Comparison of ENCODE assay signal across 26 cellular contexts in genomic region chr15:30041868-30042267, GRCh38. TPM values are rescaled to one million over a fixed set of nuclear protein-coding genes. Genes with fewer than 3 reads are reported as not detected.
DNase-seq lines count a peak whose midpoint lies in the region; ATAC-seq and TF ChIP-seq lines count a peak whose summit lies in the region.
"Had no signal": no experiment of that assay in that cellular context is flagged by ENCODE, and none has a peak within 500 bp of the region (broad histone marks: within the 10 kb centered on the region; RNA-seq: fewer than 3 reads in every experiment).

No MANE protein-coding gene starts in this region.

- WGBS in esophagus muscularis mucosa, result 53% methylated on average over 3 of the region's 3 CpGs

- H3K9me3 ChIP-seq in esophagus muscularis mucosa, result no peaks in the 10 kb centered on the region
- H3K9me3 ChIP-seq: SK-N-SH had no signal

- no peak for TF ChIP-seq EP300 in esophagus muscularis mucosa (IDR thresholded peaks at IDR 0.05)

- DNase-seq in NCI-H446 treated with DMSO at 0.1 percent for 48 hours (lab: John Stamatoyannopoulos, UW) (peak; percentile 9), NCI-H446 (lab: John Stamatoyannopoulos, UW) (no peak), esophagus muscularis mucosa (ENCODE audit: extremely low spot score) (peak; percentile 78), pons (ENCODE audit: low spot score) (peak; percentile 83), HUDEP-2 (lab: John Stamatoyannopoulos, UW; ENCODE audit: unreplicated experiment in 76 of 76) (no peak), NCI-H2227 (lab: John Stamatoyannopoulos, UW; ENCODE audit: unreplicated experiment) (no peak)
- DNase-seq: ACHN, DMS153, DND-41, H7, Kasumi-1, NCI-H1092 treated with DMSO at 0.1 percent for 48 hours, NCI-H1436, NCI-H187, NCI-H2081 treated with DMSO at 0.1 percent for 48 hours, NCI-H2171 treated with DMSO at 0.1 percent for 48 hours, NCI-H526 treated with DMSO at 0.1 percent for 48 hours, SHP77 treated with DMSO at 0.1 percent for 48 hours, SK-N-SH had no signal

- H3K27me3 ChIP-seq in esophagus muscularis mucosa, result peaks cover 0 to 9% (median 0%) of the 10 kb centered on the region in 4 donors

- H3K4me1 ChIP-seq in esophagus muscularis mucosa, result peaks cover 0 to 11% (median 7%) of the 10 kb centered on the region in 4 donors

- no peak overlapping the region for H3K4me3 ChIP-seq in esophagus muscularis mucosa
- H3K4me3 ChIP-seq: K562 had no signal

- intact Hi-C loops in esophagus muscularis mucosa (cut with DNase I), result no loop called here

- no peak for TF ChIP-seq CTCF in esophagus muscularis mucosa (IDR thresholded peaks at IDR 0.05)

- ATAC-seq in HG02642 (IDR thresholded peaks at IDR 0.05; ENCODE audit: poor library complexity, unreplicated experiment) (no peak), HG03280 (IDR thresholded peaks at IDR 0.05; ENCODE audit: unreplicated experiment) (no peak)
- ATAC-seq: K562 had no signal

- no peak overlapping the region for H3K27ac ChIP-seq in esophagus muscularis mucosa (replicated peaks in 1 of 4)
- H3K27ac ChIP-seq: 22Rv1, RWPE1 had no signal

- H3K36me3 ChIP-seq in esophagus muscularis mucosa, result no peaks in the 10 kb centered on the region

- TF ChIP-seq POLR2A in esophagus muscularis mucosa (IDR thresholded peaks at IDR 0.05; ENCODE audit: low read depth), result no peak

RNA-seq across cellular contexts. Expression of gene GOLGA8J, which starts 40.9 kb away (rescaled TPM):
- not detected for total RNA-seq in esophagus muscularis mucosa
- total RNA-seq: HT1080, K562, M059J had no signal

Comparison
In these comparisons a context has a peak if more than half of its experiments do, and no peak if none do; other contexts are left out.
1. DNase-seq: peak in NCI-H446 treated with DMSO at 0.1 percent for 48 hours (single experiment), esophagus muscularis mucosa (single experiment) and pons (single experiment); none in NCI-H446 (0 of 2), HUDEP-2 (0 of 76) and NCI-H2227 (single experiment).